In genomic region chr1:114153621-114154145, GRCh38 we compare ENCODE assay signal across 11 cellular contexts. TPM values are rescaled to one million over a fixed set of nuclear protein-coding genes. Genes with fewer than 3 reads are reported as not detected.
DNase-seq lines count a peak whose midpoint lies in the region; ATAC-seq, FAIRE-seq and TF ChIP-seq lines count a peak whose summit lies in the region.
"Had no signal": no experiment of that assay in that cellular context is flagged by ENCODE, and none has a peak within 500 bp of the region (broad histone marks: within the 10 kb centered on the region; RNA-seq: fewer than 3 reads in every experiment).

Gene SYT6 (minus strand): TSS chr1:114153869. CDS start chr1:114153772, 97 bp downstream.

- no peak within 1 kb of the TSS for H3K27ac ChIP-seq in ACC112 (ENCODE audit: low read depth, low read length)
- no peak within 1 kb of the TSS for H3K27ac ChIP-seq in H1 (ENCODE audit: low read depth, low read length)
- H3K27ac ChIP-seq in small intestine (ENCODE audit: low read depth in 1 of 2, low read length in 1 of 2) = no peak within 1 kb of the TSS

- peak within 1 kb of the TSS; percentile 88 for H4K8ac ChIP-seq in H1 (ENCODE audit: extremely low read depth, insufficient read depth, low read length)

- CTCF ChIA-PET in H1 (lab: Charles Lee; ENCODE audit: partially characterized antibody) = interaction anchor here (0.6 to 2.6 kb wide), 16 partner anchors 10 to 1605 kb away, joined by 3 to 12 read pairs (median 3); partner anchors contain the start of gene OLFML3

- no peak within 1 kb of the TSS for H3K23ac ChIP-seq in H1 (ENCODE audit: insufficient read length)

- peak in 2 of 3 experiments; percentile 1 to 20; a peak in 3 of 4 replicates for TF ChIP-seq CTCF in H1 (IDR thresholded peaks at IDR 0.05; ENCODE audit: control extremely low read depth in 1 of 3, insufficient read depth in 1 of 3, low read depth in 1 of 3, low read length in 3 of 3)
- no peak for TF ChIP-seq CTCF in nephron (IDR thresholded peaks at IDR 0.05; ENCODE audit: unreplicated experiment in 3 of 3)

- H4K91ac ChIP-seq in H1 (replicated peaks; ENCODE audit: insufficient read length, low read length) = peak within 1 kb of the TSS; percentile 57

- H3K4ac ChIP-seq in H1 (replicated peaks; ENCODE audit: insufficient read length, low read depth, low read length) = no peak within 1 kb of the TSS

- H3K23me2 ChIP-seq in H1 (ENCODE audit: low read depth, low read length) = peaks cover 22% of the 10 kb centered on the region

- H2BK120ac ChIP-seq in H1 (replicated peaks; ENCODE audit: low read depth, low read length) = no peak within 1 kb of the TSS

- H3K27me3 Mint-ChIP-seq in nephron (ENCODE audit: low read depth) = peaks cover 91% of the 10 kb centered on the region

- H2AK5ac ChIP-seq in H1 (ENCODE audit: low read depth, low read length) = no peak within 1 kb of the TSS

- TF ChIP-seq EP300 in H1 (IDR thresholded peaks at IDR 0.05; ENCODE audit: borderline replicate concordance in 1 of 2, low read depth in 2 of 2, low read length in 2 of 2) = no peak

- H2BK12ac ChIP-seq in H1 (ENCODE audit: low read depth, low read length) = peak within 1 kb of the TSS; percentile 18; the same call in 1 of the 2 replicates

- H3K79me2 ChIP-seq in ACC112 (ENCODE audit: control insufficient read depth, insufficient read depth, low read length, unreplicated experiment) = no peaks in the 10 kb centered on the region
- peaks cover 35 to 46% of the 10 kb centered on the region in 2 experiments for H3K79me2 ChIP-seq in H1 (ENCODE audit: control insufficient read depth in 1 of 2, insufficient read depth in 2 of 2, low read length in 2 of 2)

- DNase-seq in MG63 = no peak
- DNase-seq in H1 (ENCODE audit: low read depth in 1 of 2, low spot score in 2 of 2) = peak in 1 of 2 experiments; percentile 66
- no peak for DNase-seq in small intestine
- DNase-seq in RCC 7860 (ENCODE audit: low spot score) = no peak
- no peak for DNase-seq in dedifferentiated amniotic fluid mesenchymal stem cell (ENCODE audit: extremely low spot score)

- peak within 1 kb of the TSS; percentile 49 for H4K5ac ChIP-seq in H1 (ENCODE audit: insufficient read length, low read depth, low read length)

- H2BK5ac ChIP-seq in H1 (ENCODE audit: low read depth, low read length) = peak within 1 kb of the TSS; percentile 64; the same call in 1 of the 2 replicates

- peak; percentile 10 to 30; a peak in 2 of 4 replicates for TF ChIP-seq RAD21 in H1 (IDR thresholded peaks at IDR 0.05 in 1 of 2, conservative IDR thresholded peaks at IDR 0.05 in 1 of 2; ENCODE audit: low read depth in 2 of 2, low read length in 2 of 2)

- ATAC-seq in esophagus mucosa = no peak

- H3K9me3 ChIP-seq in MG63 (no peaks in the 10 kb centered on the region), H1 (ENCODE audit: insufficient read depth in 2 of 2, low read depth in 1 of 2, low read length in 1 of 2) (no peaks in the 10 kb centered on the region), small intestine (ENCODE audit: control insufficient read depth, low read depth) (no peaks in the 10 kb centered on the region)

- H3K4me1 Mint-ChIP-seq in nephron = peaks cover 25% of the 10 kb centered on the region

- peak within 1 kb of the TSS; percentile 46; the same call in 1 of the 2 replicates for H3K4me3 ChIP-seq in ACC112 (ENCODE audit: low read depth, low read length)
- H3K4me3 ChIP-seq in MG63 = peak within 1 kb of the TSS; percentile 18; the same call in 1 of the 2 replicates
- peak within 1 kb of the TSS; percentile 79 to 85 (median 82) for H3K4me3 ChIP-seq in H1 (ENCODE audit: extremely low read depth in 1 of 4, insufficient read depth in 2 of 4, low read depth in 3 of 4, low read length in 4 of 4)
- peak within 1 kb of the TSS in 1 of 2 donors; percentile 26 for H3K4me3 ChIP-seq in small intestine (ENCODE audit: low read depth in 1 of 2, low read length in 2 of 2)

- H3K27me3 ChIP-seq in ACC112 (ENCODE audit: insufficient read depth, low read length) (peaks cover 97% of the 10 kb centered on the region), MG63 (peaks cover 63% of the 10 kb centered on the region), H1 (replicated peaks in 1 of 4; ENCODE audit: control insufficient read depth in 3 of 4, extremely low read depth in 1 of 4, insufficient read depth in 3 of 4, low read length in 3 of 4) (peaks cover 0 to 23% (median 21%) of the 10 kb centered on the region in 4 experiments; a peak in 6 of 7 replicates), small intestine (ENCODE audit: control insufficient read depth in 2 of 2, insufficient read depth in 2 of 2, low read length in 2 of 2) (peaks cover 0 to 35% of the 10 kb centered on the region in 2 donors)

- H3K79me1 ChIP-seq in H1 (ENCODE audit: low read depth, low read length) = peaks cover 17% of the 10 kb centered on the region

- H2AFZ ChIP-seq in ACC112 (ENCODE audit: low read length, unreplicated experiment) (no peak within 1 kb of the TSS), H1 (ENCODE audit: low read length) (no peak within 1 kb of the TSS; the same call in 1 of the 2 replicates)

- FAIRE-seq in H1 (lab: Jason Lieb, UNC) = no peak
- FAIRE-seq in small intestine (lab: Jason Lieb, UNC) = no peak
- FAIRE-seq in RCC 7860 (lab: Jason Lieb, UNC) = no peak

- H2BK20ac ChIP-seq in H1 (ENCODE audit: low read length) = peak within 1 kb of the TSS; percentile 72; the same call in 1 of the 2 replicates

- peak within 1 kb of the TSS; percentile 69 to 78 (median 76) for H3K4me3 Mint-ChIP-seq in nephron

- H3K4me1 ChIP-seq in ACC112 (ENCODE audit: control insufficient read depth, insufficient read depth, low read length, unreplicated experiment) (no peaks in the 10 kb centered on the region), H1 (replicated peaks in 1 of 4; ENCODE audit: control insufficient read depth in 3 of 4, insufficient read depth in 4 of 4, low read length in 3 of 4) (peaks cover 7 to 39% (median 21%) of the 10 kb centered on the region in 4 experiments), small intestine (ENCODE audit: control insufficient read depth in 2 of 2, insufficient read depth in 1 of 2, low read depth in 1 of 2, low read length in 1 of 2) (peaks cover 0 to 3% of the 10 kb centered on the region in 2 donors)

- no peaks in the 10 kb centered on the region for H3K9me3 Mint-ChIP-seq in nephron

- H3K9ac ChIP-seq in H1 (replicated peaks in 1 of 4; ENCODE audit: extremely low read depth in 1 of 4, low read depth in 3 of 4, low read length in 3 of 4) = peak within 1 kb of the TSS; percentile 26 to 83 (median 78)

- TF ChIP-seq POLR2A in H1 (IDR thresholded peaks at IDR 0.05; ENCODE audit: control extremely low read depth in 1 of 2, low read depth in 2 of 2, low read length in 2 of 2) = no peak

- POLR2A ChIA-PET in H1 (lab: Charles Lee; ENCODE audit: partially characterized antibody) = interaction anchor here (0.8 to 2.5 kb wide), 6 partner anchors 9 to 176 kb away, joined by 3 to 13 read pairs (median 4); no protein-coding TSS in a partner anchor

- WGBS in H1 (ENCODE audit: extremely low coverage in 1 of 2, insufficient coverage in 1 of 2, insufficient read length in 1 of 2, insufficient replicate concordance in 2 of 2, low coverage in 1 of 2, low lambda C conversion rate in 2 of 2, missing lambda C conversion rate in 1 of 2), 2 experiments = 3% methylated on average over 41 of the region's 50 CpGs; no CpG with 5 or more reads in 1 of the 2 experiments
- WGBS in small intestine, 3 donors = 1 to 7% (median 2%) methylated on average over 34 to 50 of the region's 50 CpGs

- peak within 1 kb of the TSS; percentile 87 to 100 for H3K4me2 ChIP-seq in H1 (ENCODE audit: insufficient read depth in 1 of 2, low read depth in 2 of 2, low read length in 2 of 2)

- peaks cover 11 to 17% of the 10 kb centered on the region in 2 experiments for H4K20me1 ChIP-seq in H1 (replicated peaks in 1 of 2; ENCODE audit: control insufficient read depth in 1 of 2, insufficient read depth in 2 of 2, low read length in 2 of 2)

- H2BK15ac ChIP-seq in H1 (ENCODE audit: low read length) = no peak within 1 kb of the TSS

- H3K36me3 ChIP-seq in ACC112 (ENCODE audit: insufficient read depth, low read length) (no peaks in the 10 kb centered on the region), MG63 (no peaks in the 10 kb centered on the region), H1 (ENCODE audit: control insufficient read depth in 2 of 4, insufficient read depth in 4 of 4, low read length in 3 of 4) (peaks cover 0 to 25% (median 8%) of the 10 kb centered on the region in 4 experiments; a peak in 6 of 8 replicates), small intestine (ENCODE audit: control insufficient read depth in 2 of 2, insufficient read depth in 2 of 2, low read length in 2 of 2) (no peaks in the 10 kb centered on the region)

- H3K14ac ChIP-seq in H1 (ENCODE audit: insufficient read length) = peak within 1 kb of the TSS; percentile 66

- no peaks in the 10 kb centered on the region for H3K36me3 Mint-ChIP-seq in nephron (ENCODE audit: low read depth)

- peak within 1 kb of the TSS; percentile 98 for H3K18ac ChIP-seq in H1 (ENCODE audit: extremely low read depth, low read length)

- no peak within 1 kb of the TSS for H3K27ac Mint-ChIP-seq in nephron

- H3K56ac ChIP-seq in H1 (replicated peaks; ENCODE audit: insufficient read length, low read depth, low read length) = peak within 1 kb of the TSS; percentile 12

TF ChIP-seq in H1, 55 proteins besides CTCF, POLR2A, EP300 and RAD21 (continues in another document):
- no peak; the same call in 1 of the 2 replicates for TF ChIP-seq GABPA (IDR thresholded peaks at IDR 0.05; ENCODE audit: borderline replicate concordance, insufficient read depth, low read length)
- TF ChIP-seq, protein P1, sequence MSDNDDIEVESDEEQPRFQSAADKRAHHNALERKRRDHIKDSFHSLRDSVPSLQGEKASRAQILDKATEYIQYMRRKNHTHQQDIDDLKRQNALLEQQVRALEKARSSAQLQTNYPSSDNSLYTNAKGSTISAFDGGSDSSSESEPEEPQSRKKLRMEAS (IDR thresholded peaks at IDR 0.05) = peak; percentile 43; the same call in 1 of the 2 replicates
- TF ChIP-seq, protein P2, sequence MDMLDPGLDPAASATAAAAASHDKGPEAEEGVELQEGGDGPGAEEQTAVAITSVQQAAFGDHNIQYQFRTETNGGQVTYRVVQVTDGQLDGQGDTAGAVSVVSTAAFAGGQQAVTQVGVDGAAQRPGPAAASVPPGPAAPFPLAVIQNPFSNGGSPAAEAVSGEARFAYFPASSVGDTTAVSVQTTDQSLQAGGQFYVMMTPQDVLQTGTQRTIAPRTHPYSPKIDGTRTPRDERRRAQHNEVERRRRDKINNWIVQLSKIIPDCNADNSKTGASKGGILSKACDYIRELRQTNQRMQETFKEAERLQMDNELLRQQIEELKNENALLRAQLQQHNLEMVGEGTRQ (IDR thresholded peaks at IDR 0.05; ENCODE audit: low read length) = no peak

RNA-seq across cellular contexts. Expression of gene SYT6, which starts in this region (rescaled TPM):
- total RNA-seq in MG63 (2014; rRNA removed; shearing (Covaris generic); ENCODE audit: low replicate concordance) = not detected in 2 replicates
- 33.7 and 35.7 TPM in 2 replicates for total RNA-seq in H1 (2021; fragmentation: NEBNext Ultra II Directional; extraction: Animal tissue kit (Norgen Biotek cat#: 25700))
- polyA plus RNA-seq in H1 (2011; rRNA removed) (83.5 and 92.8 TPM in 2 replicates), small intestine (under 1 TPM in 2 of 3 donors, not detected in 1; 0.18 to 0.54 TPM)
- 63.7 TPM for polyA plus RNA-seq in H1 (2011; cell fraction: cytosol; rRNA removed)
- polyA plus RNA-seq in H1 (2011; cell fraction: nucleus; rRNA removed) = 220 TPM
- 45.3 to 61.5 TPM (median 51.6 TPM) in 4 replicates for polyA plus RNA-seq in H1 (2012, experiment 1 of 2)
- 10.7 TPM for polyA plus RNA-seq in H1 (2012, experiment 2 of 2)
- 27.6 TPM for polyA plus RNA-seq in H1 (2013, experiment 1 of 2)
- 25.0 TPM for polyA plus RNA-seq in H1 (2013, experiment 2 of 2)
- polyA minus RNA-seq in H1 (2011; rRNA and poly(A)+ RNA removed) = 108 and 144 TPM in 2 replicates
- 40.1 TPM for polyA minus RNA-seq in H1 (2011; cell fraction: cytosol; rRNA and poly(A)+ RNA removed)
- 178 TPM for polyA minus RNA-seq in H1 (2011; cell fraction: nucleus; rRNA and poly(A)+ RNA removed)
- total RNA-seq in esophagus mucosa = not detected
- total RNA-seq: activated CD8-positive, alpha-beta memory T cell treated with anti-CD3 and anti-CD28 coated beads for 36 hours; HT1080; kidney epithelial cell had no signal

Comparison
In these comparisons a context has a peak if more than half of its experiments do, and no peak if none do; other contexts are left out.
1. RNA of gene SYT6 (total RNA-seq): 33.7 to 35.7 TPM in H1; not detected in MG63 and not detected in esophagus mucosa (single experiment); every median in the first group is over 10 times any median in the second.
2. RNA of gene SYT6 (polyA plus RNA-seq): 10.7 to 220 TPM in H1; 0.18 to 0.54 TPM in small intestine; every median in the first group is over 4 times any median in the second.
3. CTCF ChIP-seq: peak in H1 (2 of 3); none in nephron (0 of 3).